Comparison of ENCODE assay signal across 1 cellular context in genomic region chrX:88837721-88838120, GRCh38.
A peak's percentile ranks its signal among the peaks of the same experiment; 100 is the strongest.
TF ChIP-seq lines count a peak whose summit lies in the region.
"Not testable (repeated sequence)": the region's sequence is repeated elsewhere in the genome, so short reads cannot be mapped to it uniquely, and the experiment has no call there.

No MANE protein-coding gene starts in this region.

TF ChIP-seq in HepG2, 621 proteins besides CTCF, POLR2A, EP300 and RAD21 (continued from another document):
- TF ChIP-seq JUND (CRISPR knock-in tag; IDR thresholded peaks at IDR 0.05) (peak; percentile 55; the same call in 1 of the 2 replicates), EHMT2 (IDR thresholded peaks at IDR 0.05; ENCODE audit: borderline replicate concordance, low read depth, low read length) (peak; percentile 66; the same call in 1 of the 2 replicates), PAXIP1 (CRISPR knock-in tag; conservative IDR thresholded peaks at IDR 0.05) (peak; percentile 76), HNF4G (IDR thresholded peaks at IDR 0.05; ENCODE audit: borderline replicate concordance, low read depth, low read length) (peak; percentile 66), ISL2 (CRISPR knock-in tag; IDR thresholded peaks at IDR 0.05) (0 out of 2 replicates have a peak, but pooled peaks have one; percentile 38), ZEB1 (IDR thresholded peaks at IDR 0.05; ENCODE audit: insufficient replicate concordance, low read depth) (peak; percentile 59), TBX2 (CRISPR knock-in tag; IDR thresholded peaks at IDR 0.05; ENCODE audit: borderline replicate concordance) (0 out of 2 replicates have a peak, but pooled peaks have one; percentile 41), ATF2 (CRISPR knock-in tag; IDR thresholded peaks at IDR 0.05) (peak; percentile 94), FOXJ3 (CRISPR knock-in tag; IDR thresholded peaks at IDR 0.05; ENCODE audit: borderline replicate concordance) (0 out of 2 replicates have a peak, but pooled peaks have one; percentile 17), ATF7 (IDR thresholded peaks at IDR 0.05) (peak; percentile 64), ATF7 (CRISPR knock-in tag; IDR thresholded peaks at IDR 0.05) (peak; percentile 85), HMG20A (CRISPR knock-in tag; IDR thresholded peaks at IDR 0.05; ENCODE audit: borderline replicate concordance) (peak; percentile 30; the same call in 1 of the 2 replicates), TCF7 (IDR thresholded peaks at IDR 0.05; ENCODE audit: low read depth) (peak; percentile 20; the same call in 1 of the 2 replicates), NR2F1 (CRISPR knock-in tag; IDR thresholded peaks at IDR 0.05) (peak in 1 of 2 experiments; percentile 50; a peak in 1 of 4 replicates), RXRB (CRISPR knock-in tag; IDR thresholded peaks at IDR 0.05; ENCODE audit: borderline replicate concordance) (peak; percentile 33; the same call in 1 of the 2 replicates), FOXA1 (IDR thresholded peaks at IDR 0.05) (0 out of 2 replicates have a peak, but pooled peaks have one; percentile 38), FOXA1 (CRISPR knock-in tag; IDR thresholded peaks at IDR 0.05) (peak; percentile 61; the same call in 1 of the 2 replicates), KAT8 (CRISPR knock-in tag; IDR thresholded peaks at IDR 0.05) (0 out of 2 replicates have a peak, but pooled peaks have one; percentile 16), ZNF281 (CRISPR knock-in tag; IDR thresholded peaks at IDR 0.05; ENCODE audit: borderline replicate concordance) (peak; percentile 48; the same call in 1 of the 2 replicates), SOX6 (CRISPR knock-in tag; IDR thresholded peaks at IDR 0.05) (peak; percentile 95), ARID5B (CRISPR knock-in tag; IDR thresholded peaks at IDR 0.05) (peak; percentile 85), ZSCAN5A (CRISPR knock-in tag; IDR thresholded peaks at IDR 0.05; ENCODE audit: borderline replicate concordance) (peak; percentile 22; the same call in 1 of the 2 replicates), POGZ (CRISPR knock-in tag; IDR thresholded peaks at IDR 0.05) (peak; percentile 63), RARA (CRISPR knock-in tag; IDR thresholded peaks at IDR 0.05) (peak; percentile 41; the same call in 1 of the 2 replicates), FOXP1 (CRISPR knock-in tag; IDR thresholded peaks at IDR 0.05) (peak; percentile 56; the same call in 1 of the 2 replicates), FOXP4 (CRISPR knock-in tag; IDR thresholded peaks at IDR 0.05) (peak; percentile 30; the same call in 1 of the 2 replicates), NCOA2 (CRISPR knock-in tag; IDR thresholded peaks at IDR 0.05) (peak; percentile 41; the same call in 1 of the 2 replicates), PPARG (CRISPR knock-in tag; conservative IDR thresholded peaks at IDR 0.05) (peak; percentile 57; the same call in 1 of the 2 replicates), PITX1 (CRISPR knock-in tag; IDR thresholded peaks at IDR 0.05) (0 out of 2 replicates have a peak, but pooled peaks have one; percentile 30)
- not testable (repeated sequence) for TF ChIP-seq HNF4G (CRISPR knock-in tag; IDR thresholded peaks at IDR 0.05; ENCODE audit: borderline replicate concordance, low read depth); SOX6 (IDR thresholded peaks at IDR 0.05); FOXP1 (IDR thresholded peaks at IDR 0.05)
